18 cellular contexts compared by ENCODE assay signal in genomic region chr22:48415535-48415934, GRCh38.
DNase-seq lines count a peak whose midpoint lies in the region; ATAC-seq and TF ChIP-seq lines count a peak whose summit lies in the region.
"Had no signal": no experiment of that assay in that cellular context is flagged by ENCODE, and none has a peak within 500 bp of the region (broad histone marks: within the 10 kb centered on the region; RNA-seq: fewer than 3 reads in every experiment).

No MANE protein-coding gene starts in this region.

- H3K27me3 Mint-ChIP-seq in endodermal cell (ENCODE audit: insufficient read depth) = peaks cover 83% of the 10 kb centered on the region

- H3K4me1 Mint-ChIP-seq in endodermal cell = peaks cover 20% of the 10 kb centered on the region

- TF ChIP-seq CTCF in endodermal cell (conservative IDR thresholded peaks at IDR 0.05) = no peak

- H3K4me3 Mint-ChIP-seq in endodermal cell = no peak overlapping the region
- H3K4me3 Mint-ChIP-seq: CD4-positive, alpha-beta T cell; GM23338 had no signal

- no peaks in the 10 kb centered on the region for H3K9me3 Mint-ChIP-seq in endodermal cell
- H3K9me3 Mint-ChIP-seq: CD4-positive, alpha-beta T cell; GM23338 had no signal

- no peaks in the 10 kb centered on the region for H3K36me3 Mint-ChIP-seq in endodermal cell (ENCODE audit: low read depth)

- DNase-seq in activated effector memory CD4-positive, alpha-beta T cell treated with anti-CD3 and anti-CD28 coated beads, Interleukin-2, amount 50 U/mL, for 16 hours = peak; percentile 54
- DNase-seq in activated effector memory CD4-positive, alpha-beta T cell treated with Interleukin-2 at 50 U/mL for 16 hours = no peak
- DNase-seq in RKO (ENCODE audit: low spot score) = peak; percentile 11
- DNase-seq in endodermal cell = peak; percentile 60
- DNase-seq in islet precursor cell = no peak
- DNase-seq in activated CD4-positive, alpha-beta T cell treated with anti-CD3 and anti-CD28 coated beads for 48 hours = no peak
- DNase-seq: AML-193; Caco-2; CD4-positive, alpha-beta T cell; DMS79; HCEC 1CT had no signal

- no peak for ATAC-seq in GM19467 (IDR thresholded peaks at IDR 0.05; ENCODE audit: unreplicated experiment)
- ATAC-seq: A549, GM12878, GM23338 had no signal

- H3K9me3 ChIP-seq in endodermal cell (ENCODE audit: control insufficient read depth, low read length) = no peaks in the 10 kb centered on the region
- H3K9me3 ChIP-seq: Caco-2 had no signal

- H3K4me1 ChIP-seq in endodermal cell (ENCODE audit: control insufficient read depth, insufficient read depth, low read length) = peaks cover 11% of the 10 kb centered on the region
- H3K4me1 ChIP-seq: A549, Caco-2 had no signal

- H3K9ac ChIP-seq in endodermal cell (ENCODE audit: extremely low read depth, low read length, poor library complexity, severe bottlenecking) = no peak overlapping the region

- 70 to 72% methylated on average over 7 to 11 of the region's 12 CpGs for WGBS in endodermal cell (ENCODE audit: insufficient coverage in 1 of 2, insufficient read length in 1 of 2), 2 experiments

- H3K27me3 ChIP-seq in endodermal cell (ENCODE audit: control insufficient read depth, insufficient read depth, low read length, poor library complexity, severe bottlenecking) = no peaks in the 10 kb centered on the region

- no peak overlapping the region for H3K27ac Mint-ChIP-seq in endodermal cell
- H3K27ac Mint-ChIP-seq: CD4-positive, alpha-beta T cell; GM23338 had no signal

- no peak overlapping the region for H3K27ac ChIP-seq in endodermal cell (ENCODE audit: low read depth, low read length)
- H3K27ac ChIP-seq: 22Rv1, C4-2B, HL-60 had no signal

- no peak overlapping the region for H3K4me3 ChIP-seq in endodermal cell (ENCODE audit: low read length)
- H3K4me3 ChIP-seq: A549, GM12878, GM23338 had no signal

- H3K36me3 ChIP-seq in endodermal cell (ENCODE audit: control insufficient read depth, insufficient read depth, low read length) = no peaks in the 10 kb centered on the region

Comparison
In these comparisons a context has a peak if more than half of its experiments do, and no peak if none do; other contexts are left out.
1. DNase-seq: peak in activated effector memory CD4-positive, alpha-beta T cell treated with anti-CD3 and anti-CD28 coated beads, Interleukin-2, amount 50 U/mL, for 16 hours (single experiment), RKO (single experiment) and endodermal cell (single experiment); none in activated effector memory CD4-positive, alpha-beta T cell treated with Interleukin-2 at 50 U/mL for 16 hours (single experiment), islet precursor cell (single experiment) and activated CD4-positive, alpha-beta T cell treated with anti-CD3 and anti-CD28 coated beads for 48 hours (single experiment).